Comparison of ENCODE assay signal across 7 cellular contexts in the genomic region with DNA sequence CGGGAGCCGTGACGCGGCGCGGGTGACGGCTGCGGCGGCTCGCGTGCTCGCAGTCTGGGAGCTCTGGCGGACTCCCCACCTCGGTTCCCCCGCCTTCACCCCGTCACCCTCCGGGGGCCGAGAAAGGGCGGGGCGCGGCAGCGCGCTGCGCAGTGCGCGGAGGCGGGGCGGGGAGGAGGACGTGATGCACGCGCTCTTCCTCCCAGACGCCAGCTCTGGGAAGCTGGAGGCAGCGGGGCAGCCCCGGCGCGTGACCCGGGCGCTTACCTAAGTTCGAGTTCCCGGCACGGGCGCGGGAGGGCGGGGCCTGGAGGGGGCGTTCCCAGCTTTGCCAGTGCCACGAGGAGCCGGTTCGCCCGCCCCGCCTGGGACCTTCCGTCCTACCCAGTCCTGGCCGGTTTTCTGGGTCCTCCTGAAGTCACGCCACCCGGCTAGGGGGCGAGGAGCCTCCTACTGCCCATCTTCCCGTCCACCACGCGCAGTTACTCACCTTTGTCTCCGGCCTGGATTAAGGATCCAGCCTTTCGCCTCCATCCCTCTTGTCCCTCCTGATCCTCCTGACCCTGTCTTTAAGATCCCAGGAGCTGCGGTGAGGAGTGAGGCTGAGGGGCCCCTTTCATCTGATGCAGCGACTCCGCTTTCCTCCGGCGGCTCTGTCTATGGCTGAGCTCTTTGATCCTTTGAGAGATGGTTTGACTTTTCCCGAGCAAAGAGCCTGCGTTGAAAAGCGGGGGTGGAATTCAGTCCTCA.
DNase-seq lines count a peak whose midpoint lies in the region; ATAC-seq and TF ChIP-seq lines count a peak whose summit lies in the region.

No MANE protein-coding gene starts in this region.

- peak; percentile 79 for ATAC-seq in GM18511 (IDR thresholded peaks at IDR 0.05; ENCODE audit: unreplicated experiment)
- ATAC-seq in HG03025 (IDR thresholded peaks at IDR 0.05; ENCODE audit: low FRiP score, unreplicated experiment), result peak; percentile 83

- in situ Hi-C loops in astrocyte of the spinal cord (cut with HindIII; ENCODE audit: low sequenced_read_pairs), result no loop called here

- peak overlapping the region; percentile 82 for H3K4me3 ChIP-seq in astrocyte of the spinal cord (ENCODE audit: low read depth, low read length)
- peak overlapping the region; percentile 85 for H3K4me3 ChIP-seq in retinal pigment epithelial cell (ENCODE audit: low read length)

- DNase-seq in NCI-H2029 treated with DMSO at 0.1 percent for 48 hours (lab: John Stamatoyannopoulos, UW) (peak; percentile 83), T1000 (lab: John Stamatoyannopoulos, UW) (peak; percentile 93), astrocyte of the spinal cord (ENCODE audit: low read depth, low spot score) (peak; percentile 99), hypothalamus (lab: John Stamatoyannopoulos, UW) (peak; percentile 52 to 99 (median 93)), retinal pigment epithelial cell (ENCODE audit: low read depth) (peak; percentile 92)

- TF ChIP-seq CTCF in astrocyte of the spinal cord (IDR thresholded peaks at IDR 0.05; ENCODE audit: low read depth, low read length) (no peak), retinal pigment epithelial cell (conservative IDR thresholded peaks at IDR 0.05; ENCODE audit: low read depth, low read length) (no peak)

Comparison
In these comparisons a context has a peak if more than half of its experiments do, and no peak if none do; other contexts are left out.
1. Peak in every context shown above with its lines: DNase-seq, ATAC-seq and H3K4me3 ChIP-seq.